Comparison of ENCODE assay signal across 19 cellular contexts in the genomic region with DNA sequence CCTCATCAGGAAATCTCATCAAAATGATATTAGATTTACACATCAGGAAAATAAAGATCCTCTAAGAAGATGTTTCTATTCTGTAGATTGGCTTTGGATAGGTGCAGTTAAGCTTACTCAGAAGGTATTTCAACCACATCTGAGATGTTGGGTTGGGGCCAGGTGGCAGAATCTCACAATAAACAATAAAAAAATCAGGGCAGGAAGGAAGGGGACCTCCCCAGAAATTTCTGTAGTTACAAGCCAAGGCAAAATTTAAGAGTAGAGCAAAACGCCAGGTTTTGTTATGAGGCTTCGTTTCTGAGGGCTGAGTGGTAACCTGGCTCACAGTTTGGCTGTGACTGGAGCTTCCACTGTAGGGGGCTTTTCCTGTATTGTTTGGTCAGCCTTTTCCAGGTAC.
"Had no signal": no experiment of that assay in that cellular context is flagged by ENCODE, and none has a peak within 500 bp of the region (broad histone marks: within the 10 kb centered on the region; RNA-seq: fewer than 3 reads in every experiment).

No MANE protein-coding gene starts in this region.

- H3K27ac Mint-ChIP-seq: activated naive CD4-positive, alpha-beta T cell treated with anti-CD3 and anti-CD28 coated beads, Interleukin-2, amount 10 ng/mL, durations not matched to agents 7 days and 5 days; activated naive CD8-positive, alpha-beta T cell treated with anti-CD3 and anti-CD28 coated beads, Interleukin-2, amount 50 U/mL, for 24 hours; brain had no signal

- H3K4me3 Mint-ChIP-seq: activated naive CD4-positive, alpha-beta T cell treated with anti-CD3 and anti-CD28 coated beads, Interleukin-2, amount 10 ng/mL, durations not matched to agents 7 days and 5 days; activated naive CD8-positive, alpha-beta T cell treated with anti-CD3 and anti-CD28 coated beads, Interleukin-2, amount 50 U/mL, for 24 hours; activated T-cell treated with anti-CD3 and anti-CD28 coated beads, Interleukin-2, amount 50 U/mL, for 4 hours; brain had no signal

- H3K27me3 Mint-ChIP-seq: activated naive CD4-positive, alpha-beta T cell treated with anti-CD3 and anti-CD28 coated beads, Interleukin-2, amount 10 ng/mL, durations not matched to agents 7 days and 5 days; activated naive CD8-positive, alpha-beta T cell treated with anti-CD3 and anti-CD28 coated beads, Interleukin-2, amount 50 U/mL, for 24 hours; brain had no signal

- H3K27ac ChIP-seq: VCaP had no signal

- H3K4me1 Mint-ChIP-seq: activated naive CD4-positive, alpha-beta T cell treated with anti-CD3 and anti-CD28 coated beads, Interleukin-2, amount 10 ng/mL, durations not matched to agents 7 days and 5 days had no signal

- DNase-seq: activated CD4-positive, CD25-positive, alpha-beta regulatory T cell; activated CD8-positive, alpha-beta memory T cell treated with anti-CD3 and anti-CD28 coated beads for 24 hours; activated gamma-delta T cell; activated naive CD4-positive, alpha-beta T cell treated with anti-CD3 and anti-CD28 coated beads, Interleukin-2, amount 10 ng/mL, durations not matched to agents 7 days and 5 days; activated naive CD8-positive, alpha-beta T cell treated with anti-CD3 and anti-CD28 coated beads, Interleukin-2, amount 50 U/mL, for 24 hours; activated T-cell treated with anti-CD3 and anti-CD28 coated beads, Interleukin-2, amount 50 U/mL, for 4 hours; amniotic stem cell; MM.1S; NCI-H1105; NCI-H1436; NCI-H1694 treated with DMSO at 0.1 percent for 48 hours; NCI-H2029 treated with DMSO at 0.1 percent for 48 hours; NCI-H510A treated with DMSO at 0.1 percent for 48 hours; NCI-H69; NK-92 treated with Interleukin-12 subunit alpha and Interleukin-12 subunit beta, amount 100 ng/mL, for 24 hours; PC-3; SHP77 treated with DMSO at 0.1 percent for 48 hours had no signal

- ATAC-seq: activated naive CD8-positive, alpha-beta T cell treated with anti-CD3 and anti-CD28 coated beads, Interleukin-2, amount 50 U/mL, for 24 hours; activated T-cell treated with anti-CD3 and anti-CD28 coated beads, Interleukin-2, amount 50 U/mL, for 4 hours; PC-3 had no signal

- H3K36me3 Mint-ChIP-seq: activated naive CD4-positive, alpha-beta T cell treated with anti-CD3 and anti-CD28 coated beads, Interleukin-2, amount 10 ng/mL, durations not matched to agents 7 days and 5 days had no signal

- H3K9me3 Mint-ChIP-seq: activated naive CD4-positive, alpha-beta T cell treated with anti-CD3 and anti-CD28 coated beads, Interleukin-2, amount 10 ng/mL, durations not matched to agents 7 days and 5 days; activated naive CD8-positive, alpha-beta T cell treated with anti-CD3 and anti-CD28 coated beads, Interleukin-2, amount 50 U/mL, for 24 hours had no signal
